ENCODE assay signal across 32 cellular contexts in the genomic region with DNA sequence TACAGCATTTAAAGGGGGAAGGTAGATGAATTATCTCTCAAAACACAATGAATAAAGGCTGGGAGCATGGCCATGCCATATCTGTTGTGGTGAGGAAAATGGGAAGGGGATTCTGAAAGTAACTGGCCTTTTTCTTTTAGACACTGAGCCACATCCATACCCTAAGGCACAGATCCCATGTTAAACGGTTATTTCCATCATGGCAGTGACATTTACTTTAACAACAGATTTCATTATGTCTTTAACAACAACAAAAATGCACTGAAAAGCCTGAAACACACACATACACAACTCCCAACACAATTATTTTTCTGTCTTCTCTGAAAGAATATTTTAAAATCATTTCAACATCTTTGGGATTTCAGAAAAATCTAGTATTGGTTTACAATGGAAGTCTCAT.
"Had no signal": no experiment of that assay in that cellular context is flagged by ENCODE, and none has a peak within 500 bp of the region (broad histone marks: within the 10 kb centered on the region; RNA-seq: fewer than 3 reads in every experiment).

No MANE protein-coding gene starts in this region.

- H3K4me1 Mint-ChIP-seq: activated CD8-positive, alpha-beta memory T cell treated with anti-CD3 and anti-CD28 coated beads, Interleukin-2, amount 10 ng/mL, durations not matched to agents 7 days and 5 days had no signal

- H3K27ac Mint-ChIP-seq: activated B cell treated with CpG ODN at 0.5 μM for 24 hours; activated CD4-positive, alpha-beta memory T cell treated with anti-CD3 and anti-CD28 coated beads for 36 hours; activated CD8-positive, alpha-beta memory T cell treated with anti-CD3 and anti-CD28 coated beads, Interleukin-2, amount 10 ng/mL, durations not matched to agents 7 days and 5 days; activated CD8-positive, alpha-beta T cell treated with anti-CD3 and anti-CD28 coated beads, Interleukin-2, amount 10 ng/mL, durations not matched to agents 7 days and 5 days; activated naive CD4-positive, alpha-beta T cell treated with anti-CD3 and anti-CD28 coated beads for 36 hours; activated naive CD4-positive, alpha-beta T cell treated with anti-CD3 and anti-CD28 coated beads, Interleukin-2, amount 50 U/mL, for 24 hours; activated naive CD8-positive, alpha-beta T cell treated with anti-CD3 and anti-CD28 coated beads for 36 hours; activated naive CD8-positive, alpha-beta T cell treated with anti-CD3 and anti-CD28 coated beads, Interleukin-2, amount 50 U/mL, for 24 hours; activated T-helper 1 cell treated with anti-CD3 and anti-CD28 coated beads, Interleukin-12 subunit alpha, Interleukin-12 subunit beta, Interleukin-2, Interleukin-4 antibody, amounts not matched to agents 30 ng/mL and 10 ng/mL and 1 ng/mL, durations not matched to agents 14 hours and 24 hours and 36 hours; activated T-helper 2 cell treated with anti-CD3 and anti-CD28 coated beads, Interferon-gamma antibody, Interleukin-2, Interleukin-4, amounts not matched to agents 10 μg/mL and 5 μg/mL and 100 μg/mL, durations not matched to agents 14 hours and 24 hours and 36 hours; effector memory CD8-positive, alpha-beta T cell; T-helper 2 cell treated with Interferon-gamma antibody and Interleukin-4, amounts not matched to agents 5 μg/mL and 100 μg/mL, for 36 hours had no signal

- H3K9me3 ChIP-seq: adrenal gland, body of pancreas, esophagus squamous epithelium had no signal

- H3K9me3 Mint-ChIP-seq: activated B cell treated with CpG ODN at 0.5 μM for 24 hours; activated CD4-positive, alpha-beta memory T cell treated with anti-CD3 and anti-CD28 coated beads for 36 hours; activated naive CD4-positive, alpha-beta T cell treated with anti-CD3 and anti-CD28 coated beads for 36 hours; activated naive CD4-positive, alpha-beta T cell treated with anti-CD3 and anti-CD28 coated beads, Interleukin-2, amount 50 U/mL, for 24 hours; activated naive CD8-positive, alpha-beta T cell treated with anti-CD3 and anti-CD28 coated beads for 36 hours; activated naive CD8-positive, alpha-beta T cell treated with anti-CD3 and anti-CD28 coated beads, Interleukin-2, amount 50 U/mL, for 24 hours; activated T-helper 1 cell treated with anti-CD3 and anti-CD28 coated beads, Interleukin-12 subunit alpha, Interleukin-12 subunit beta, Interleukin-2, Interleukin-4 antibody, amounts not matched to agents 30 ng/mL and 10 ng/mL and 1 ng/mL, durations not matched to agents 14 hours and 24 hours and 36 hours; activated T-helper 2 cell treated with anti-CD3 and anti-CD28 coated beads, Interferon-gamma antibody, Interleukin-2, Interleukin-4, amounts not matched to agents 10 μg/mL and 5 μg/mL and 100 μg/mL, durations not matched to agents 14 hours and 24 hours and 36 hours; effector memory CD8-positive, alpha-beta T cell; T-helper 2 cell treated with Interferon-gamma antibody and Interleukin-4, amounts not matched to agents 5 μg/mL and 100 μg/mL, for 36 hours had no signal

- H3K36me3 ChIP-seq: adrenal gland, esophagus squamous epithelium, WERI-Rb-1 had no signal

- H3K27me3 ChIP-seq: adrenal gland, body of pancreas, esophagus squamous epithelium had no signal

- H3K27me3 Mint-ChIP-seq: activated B cell treated with CpG ODN at 0.5 μM for 24 hours; activated naive CD8-positive, alpha-beta T cell treated with anti-CD3 and anti-CD28 coated beads for 36 hours; activated naive CD8-positive, alpha-beta T cell treated with anti-CD3 and anti-CD28 coated beads, Interleukin-2, amount 50 U/mL, for 24 hours; effector memory CD8-positive, alpha-beta T cell had no signal

- H3K4me3 Mint-ChIP-seq: activated B cell treated with CpG ODN at 0.5 μM for 24 hours; activated CD4-positive, alpha-beta memory T cell treated with anti-CD3 and anti-CD28 coated beads for 36 hours; activated CD8-positive, alpha-beta memory T cell treated with anti-CD3 and anti-CD28 coated beads, Interleukin-2, amount 10 ng/mL, durations not matched to agents 7 days and 5 days; activated CD8-positive, alpha-beta T cell treated with anti-CD3 and anti-CD28 coated beads, Interleukin-2, amount 10 ng/mL, durations not matched to agents 7 days and 5 days; activated naive CD4-positive, alpha-beta T cell treated with anti-CD3 and anti-CD28 coated beads for 36 hours; activated naive CD4-positive, alpha-beta T cell treated with anti-CD3 and anti-CD28 coated beads, Interleukin-2, amount 50 U/mL, for 24 hours; activated naive CD8-positive, alpha-beta T cell treated with anti-CD3 and anti-CD28 coated beads for 36 hours; activated naive CD8-positive, alpha-beta T cell treated with anti-CD3 and anti-CD28 coated beads, Interleukin-2, amount 50 U/mL, for 24 hours; activated T-helper 1 cell treated with anti-CD3 and anti-CD28 coated beads, Interleukin-12 subunit alpha, Interleukin-12 subunit beta, Interleukin-2, Interleukin-4 antibody, amounts not matched to agents 30 ng/mL and 10 ng/mL and 1 ng/mL, durations not matched to agents 14 hours and 24 hours and 36 hours; effector memory CD8-positive, alpha-beta T cell; T-helper 2 cell treated with Interferon-gamma antibody and Interleukin-4, amounts not matched to agents 5 μg/mL and 100 μg/mL, for 36 hours had no signal

- H3K36me3 Mint-ChIP-seq: activated CD4-positive, alpha-beta memory T cell treated with anti-CD3 and anti-CD28 coated beads for 36 hours; activated CD8-positive, alpha-beta memory T cell treated with anti-CD3 and anti-CD28 coated beads, Interleukin-2, amount 10 ng/mL, durations not matched to agents 7 days and 5 days; activated naive CD4-positive, alpha-beta T cell treated with anti-CD3 and anti-CD28 coated beads, Interleukin-2, amount 50 U/mL, for 24 hours; activated naive CD8-positive, alpha-beta T cell treated with anti-CD3 and anti-CD28 coated beads for 36 hours had no signal

- DNase-seq: activated B cell treated with CpG ODN at 0.5 μM for 24 hours; activated CD4-positive, alpha-beta memory T cell treated with anti-CD3 and anti-CD28 coated beads for 36 hours; activated CD4-positive, alpha-beta T cell treated with anti-CD3 and anti-CD28 coated beads for 48 hours; activated CD8-positive, alpha-beta memory T cell treated with anti-CD3 and anti-CD28 coated beads, Interleukin-2, amount 10 ng/mL, durations not matched to agents 7 days and 5 days; activated CD8-positive, alpha-beta memory T cell treated with anti-CD3 and anti-CD28 coated beads, Interleukin-2, amount 50 U/mL, for 4 hours; activated CD8-positive, alpha-beta T cell treated with anti-CD3 and anti-CD28 coated beads, Interleukin-2, amount 10 ng/mL, durations not matched to agents 7 days and 5 days; activated effector memory CD4-positive, alpha-beta T cell treated with anti-CD3 and anti-CD28 coated beads, Interleukin-2, amount 50 U/mL, for 16 hours; activated naive CD4-positive, alpha-beta T cell treated with anti-CD3 and anti-CD28 coated beads for 36 hours; activated naive CD8-positive, alpha-beta T cell treated with anti-CD3 and anti-CD28 coated beads for 36 hours; activated naive CD8-positive, alpha-beta T cell treated with anti-CD3 and anti-CD28 coated beads, Interleukin-2, amount 50 U/mL, for 24 hours; activated T-cell treated with anti-CD3 and anti-CD28 coated beads, Interleukin-2, amount 50 U/mL, for 1 hour; activated T-cell treated with anti-CD3 and anti-CD28 coated beads, Interleukin-2, amount 50 U/mL, for 48 hours; adrenal gland; amygdala; aorta; body of pancreas; caudate nucleus; cortex of kidney; dermis blood vessel endothelial cell; effector CD4-positive, alpha-beta T cell; effector memory CD8-positive, alpha-beta T cell; esophagus squamous epithelium; head of caudate nucleus; hippocampal formation; T1000; WERI-Rb-1 had no signal

- H3K27ac ChIP-seq: adrenal gland, body of pancreas, epithelial cell of prostate, esophagus squamous epithelium, WERI-Rb-1 had no signal

- ATAC-seq: activated CD4-positive, CD25-positive, alpha-beta regulatory T cell treated with anti-CD3 and anti-CD28 coated beads, Interleukin-2, amount 50 U/mL, for 24 hours; activated CD8-positive, alpha-beta memory T cell treated with anti-CD3 and anti-CD28 coated beads, Interleukin-2, amount 10 ng/mL, durations not matched to agents 7 days and 5 days; activated CD8-positive, alpha-beta T cell treated with anti-CD3 and anti-CD28 coated beads, Interleukin-2, amount 10 ng/mL, durations not matched to agents 7 days and 5 days; activated naive CD8-positive, alpha-beta T cell treated with anti-CD3 and anti-CD28 coated beads, Interleukin-2, amount 50 U/mL, for 24 hours; body of pancreas; effector memory CD8-positive, alpha-beta T cell had no signal

- H3K4me3 ChIP-seq: adrenal gland, body of pancreas, esophagus squamous epithelium had no signal

- H3K4me1 ChIP-seq: body of pancreas had no signal
